Comparison of ENCODE assay signal across 9 cellular contexts in genomic region chr2:177799531-177799930, GRCh38.
DNase-seq lines count a peak whose midpoint lies in the region; ATAC-seq, FAIRE-seq and TF ChIP-seq lines count a peak whose summit lies in the region.
"Had no signal": no experiment of that assay in that cellular context is flagged by ENCODE, and none has a peak within 500 bp of the region (broad histone marks: within the 10 kb centered on the region; RNA-seq: fewer than 3 reads in every experiment).

No MANE protein-coding gene starts in this region.

- no peak overlapping the region for H3K4me3 ChIP-seq in GM12878
- H3K4me3 ChIP-seq: BLaER1 treated with 17β-estradiol and CSF1 and Interleukin-3, amounts not matched to agents 10 nM and 100 nM had no signal

- RAD21 ChIA-PET in GM12878 (lab: Charles Lee; ENCODE audit: unreplicated experiment): no interaction called here

- BruUV-seq in GM12878 (replicated peaks; lab: Mats Ljungman, UMichigan): no TSS peak

- TF ChIP-seq EP300 in GM12878 (IDR thresholded peaks at IDR 0.05; ENCODE audit: borderline replicate concordance in 1 of 2, control insufficient read depth in 1 of 2, low read depth in 2 of 2, low read length in 2 of 2): no peak

- H4K20me1 ChIP-seq in GM12878 (ENCODE audit: control insufficient read depth, insufficient read depth): no peaks in the 10 kb centered on the region
- H4K20me1 ChIP-seq: BLaER1 treated with 17β-estradiol and CSF1 and Interleukin-3, amounts not matched to agents 10 nM and 100 nM had no signal

- no peak overlapping the region for H3K4me2 ChIP-seq in GM12878 (ENCODE audit: control insufficient read depth, insufficient read depth)
- H3K4me2 ChIP-seq: BLaER1 treated with 17β-estradiol and CSF1 and Interleukin-3, amounts not matched to agents 10 nM and 100 nM had no signal

- POLR2A ChIA-PET in GM12878 (lab: Charles Lee): interaction anchor here (0.7 kb wide), 1 partner anchor 36 kb away, joined by 3 read pairs; no protein-coding TSS in a partner anchor

- CTCF ChIA-PET in GM12878 (lab: Yijun Ruan, JAX): interaction anchor here (0.9 to 1.1 kb wide), 5 partner anchors 10 to 30 kb away, joined by 3 to 9 read pairs (median 4); no protein-coding TSS in a partner anchor

- H3K4me1 ChIP-seq in GM12878 (ENCODE audit: control insufficient read depth, insufficient read depth, low read length): no peaks in the 10 kb centered on the region
- H3K4me1 ChIP-seq: BLaER1 treated with 17β-estradiol and CSF1 and Interleukin-3, amounts not matched to agents 10 nM and 100 nM had no signal

- peak; percentile 68 for FAIRE-seq in GM12878 (lab: Jason Lieb, UNC)

- H3K27ac ChIP-seq in GM12878 (ENCODE audit: control insufficient read depth, insufficient read depth): no peak overlapping the region
- H3K27ac ChIP-seq: BLaER1 treated with 17β-estradiol and CSF1 and Interleukin-3, amounts not matched to agents 10 nM and 100 nM had no signal

- H3K9me3 ChIP-seq in GM12878 (replicated peaks; ENCODE audit: control insufficient read depth, insufficient read depth, low read length): no peaks in the 10 kb centered on the region
- H3K9me3 ChIP-seq: BLaER1 treated with 17β-estradiol and CSF1 and Interleukin-3, amounts not matched to agents 10 nM and 100 nM had no signal

- no peak for TF ChIP-seq POLR2A in GM12878 (IDR thresholded peaks at IDR 0.05; ENCODE audit: low read depth, low read length)

- DNase-seq in NCI-H2171 treated with DMSO at 0.1 percent for 48 hours (lab: John Stamatoyannopoulos, UW): peak; percentile 40
- DNase-seq in NCI-H2171 (lab: John Stamatoyannopoulos, UW): no peak
- peak; percentile 65 for DNase-seq in NAMALWA (ENCODE audit: low spot score)
- DNase-seq in GM12878 (ENCODE audit: low read depth, low spot score): no peak
- DNase-seq in medulla oblongata (ENCODE audit: extremely low spot score): peak; percentile 24
- DNase-seq in mucosa of gallbladder (ENCODE audit: low spot score): no peak
- no peak for DNase-seq in stimulated activated CD8-positive, alpha-beta memory T cell treated with anti-CD3 and anti-CD28 coated beads, Interleukin-4, amount 100 ng/mL, for 48 hours

- no peak overlapping the region for H3K9ac ChIP-seq in GM12878 (ENCODE audit: control insufficient read depth, insufficient read depth, low read length)
- H3K9ac ChIP-seq: BLaER1 treated with 17β-estradiol and CSF1 and Interleukin-3, amounts not matched to agents 10 nM and 100 nM had no signal

- no peaks in the 10 kb centered on the region for H3K79me2 ChIP-seq in GM12878 (ENCODE audit: control insufficient read depth, insufficient read depth, low read length)

- in situ Hi-C loops in GM12878 (cut with MboI): no loop called here

- SMC1A ChIA-PET in GM12878 (lab: Charles Lee; ENCODE audit: uncharacterized antibody, unreplicated experiment): no interaction called here

- H3K36me3 ChIP-seq in GM12878 (ENCODE audit: control insufficient read depth in 2 of 2, insufficient read depth in 2 of 2, low read length in 1 of 2): no peaks in the 10 kb centered on the region
- H3K36me3 ChIP-seq: BLaER1 treated with 17β-estradiol and CSF1 and Interleukin-3, amounts not matched to agents 10 nM and 100 nM had no signal

- H2AFZ ChIP-seq in GM12878 (ENCODE audit: control insufficient read depth, low read depth, low read length): no peak overlapping the region

- TF ChIP-seq CTCF in GM12878 (IDR thresholded peaks at IDR 0.05 in 2 of 3, conservative IDR thresholded peaks at IDR 0.05 in 1 of 3; ENCODE audit: control insufficient read depth in 2 of 3, extremely low read depth in 1 of 3, insufficient read depth in 1 of 3, low read depth in 3 of 3, low read length in 3 of 3): peak; percentile 34 to 57 (median 45); a peak in 5 of 6 replicates

- no peaks in the 10 kb centered on the region for H3K27me3 ChIP-seq in GM12878 (replicated peaks in 1 of 2; ENCODE audit: control insufficient read depth in 2 of 2, insufficient read depth in 2 of 2, low read length in 1 of 2)
- H3K27me3 ChIP-seq: BLaER1 treated with 17β-estradiol and CSF1 and Interleukin-3, amounts not matched to agents 10 nM and 100 nM had no signal

- WGBS in GM12878 (ENCODE audit: insufficient coverage, insufficient replicate concordance, low lambda C conversion rate, missing lambda C conversion rate): 0% methylated on average over 1 of the region's 1 CpG

- TF ChIP-seq RAD21 in GM12878 (IDR thresholded peaks at IDR 0.05; ENCODE audit: insufficient read depth, low read depth, low read length): no peak

- ATAC-seq in GM12878: peak; percentile 85
- no peak for ATAC-seq in GM21447 (IDR thresholded peaks at IDR 0.05; ENCODE audit: unreplicated experiment)

- intact Hi-C loops in GM12878 (cut with micrococcal nuclease; ENCODE audit: unreplicated experiment): no loop called here

TF ChIP-seq in GM12878, 131 proteins besides CTCF, POLR2A, EP300 and RAD21 (continues in another document):
- TF ChIP-seq CREB1 (IDR thresholded peaks at IDR 0.05; ENCODE audit: low read depth) (no peak), HDAC2 (IDR thresholded peaks at IDR 0.05) (no peak), DPF2 (IDR thresholded peaks at IDR 0.05) (no peak), SUZ12 (IDR thresholded peaks at IDR 0.05; ENCODE audit: unreplicated experiment) (no peak), IKZF2 (IDR thresholded peaks at IDR 0.05) (no peak), BHLHE40 (IDR thresholded peaks at IDR 0.05; ENCODE audit: borderline replicate concordance in 1 of 2, low read depth in 2 of 2, low read length in 1 of 2) (no peak), CEBPB (IDR thresholded peaks at IDR 0.05; ENCODE audit: borderline replicate concordance in 1 of 2, low read depth in 2 of 2, low read length in 2 of 2) (no peak), CBX3 (IDR thresholded peaks at IDR 0.05; ENCODE audit: borderline replicate concordance, low read depth) (no peak), ZBTB33 (IDR thresholded peaks at IDR 0.05) (no peak), HSF1 (IDR thresholded peaks at IDR 0.05; ENCODE audit: low read depth, low read length) (no peak), SMARCA5 (IDR thresholded peaks at IDR 0.05) (no peak), RB1 (IDR thresholded peaks at IDR 0.05; ENCODE audit: borderline replicate concordance) (no peak), ATF3 (IDR thresholded peaks at IDR 0.05; ENCODE audit: borderline replicate concordance, extremely low read depth, low read depth, low read length) (no peak), SIX5 (IDR thresholded peaks at IDR 0.05; ENCODE audit: low read depth, low read length, severe bottlenecking) (no peak), SKIL (IDR thresholded peaks at IDR 0.05; ENCODE audit: low read depth, poor library complexity, severe bottlenecking) (no peak)

Comparison
In these comparisons a context has a peak if more than half of its experiments do, and no peak if none do; other contexts are left out.
1. DNase-seq: peak in NCI-H2171 treated with DMSO at 0.1 percent for 48 hours (single experiment), NAMALWA (single experiment) and medulla oblongata (single experiment); none in NCI-H2171 (single experiment), GM12878 (single experiment), mucosa of gallbladder (single experiment) and stimulated activated CD8-positive, alpha-beta memory T cell treated with anti-CD3 and anti-CD28 coated beads, Interleukin-4, amount 100 ng/mL, for 48 hours (single experiment).